9 cellular contexts compared by ENCODE assay signal in genomic region chr3:27454914-27455313, GRCh38. TPM values are rescaled to one million over a fixed set of nuclear protein-coding genes. Genes with fewer than 3 reads are reported as not detected.
A peak's percentile ranks its signal among the peaks of the same experiment; 100 is the strongest.
DNase-seq lines count a peak whose midpoint lies in the region; ATAC-seq and TF ChIP-seq lines count a peak whose summit lies in the region.
"Had no signal": no experiment of that assay in that cellular context is flagged by ENCODE, and none has a peak within 500 bp of the region (broad histone marks: within the 10 kb centered on the region; RNA-seq: fewer than 3 reads in every experiment).

No MANE protein-coding gene starts in this region.

- intact Hi-C loops in activated T-helper 1 cell treated with anti-CD3 and anti-CD28 coated beads, Interleukin-12 subunit alpha, Interleukin-12 subunit beta, Interleukin-2, Interleukin-4 antibody, amounts not matched to agents 30 ng/mL and 10 ng/mL and 1 ng/mL, durations not matched to agents 14 hours and 24 hours and 36 hours (cut with micrococcal nuclease) = loop anchor here (1.0 to 10.0 kb wide), 4 partner anchors 28 to 894 kb away; partner anchors contain the start of genes AZI2 and ZCWPW2
- intact Hi-C loops in posterior cingulate gyrus (cut with DNase I) = no loop called here
- intact Hi-C loops in dorsolateral prefrontal cortex (cut with DNase I) = no loop called here

- H3K27ac ChIP-seq in dorsolateral prefrontal cortex = no peak overlapping the region

- no peaks in the 10 kb centered on the region for H3K9me3 Mint-ChIP-seq in activated T-cell treated with anti-CD3 and anti-CD28 coated beads, Interleukin-2, amount 50 U/mL, for 4 hours
- H3K9me3 Mint-ChIP-seq in activated T-helper 1 cell treated with anti-CD3 and anti-CD28 coated beads, Interleukin-12 subunit alpha, Interleukin-12 subunit beta, Interleukin-2, Interleukin-4 antibody, amounts not matched to agents 30 ng/mL and 10 ng/mL and 1 ng/mL, durations not matched to agents 14 hours and 24 hours and 36 hours = no peaks in the 10 kb centered on the region
- H3K9me3 Mint-ChIP-seq in stimulated activated naive CD8-positive, alpha-beta T cell treated with anti-CD3 and anti-CD28 coated beads, Interleukin-15, amount 100 ng/mL, for 72 hours = no peaks in the 10 kb centered on the region

- no peaks in the 10 kb centered on the region for H3K27me3 Mint-ChIP-seq in activated T-cell treated with anti-CD3 and anti-CD28 coated beads, Interleukin-2, amount 50 U/mL, for 4 hours (ENCODE audit: low read depth)
- H3K27me3 Mint-ChIP-seq in activated T-helper 1 cell treated with anti-CD3 and anti-CD28 coated beads, Interleukin-12 subunit alpha, Interleukin-12 subunit beta, Interleukin-2, Interleukin-4 antibody, amounts not matched to agents 30 ng/mL and 10 ng/mL and 1 ng/mL, durations not matched to agents 14 hours and 24 hours and 36 hours (ENCODE audit: insufficient read depth) = no peaks in the 10 kb centered on the region
- no peaks in the 10 kb centered on the region for H3K27me3 Mint-ChIP-seq in stimulated activated naive CD8-positive, alpha-beta T cell treated with anti-CD3 and anti-CD28 coated beads, Interleukin-15, amount 100 ng/mL, for 72 hours

- H3K4me3 ChIP-seq in dorsolateral prefrontal cortex = no peak overlapping the region

- no peak for TF ChIP-seq CTCF in dorsolateral prefrontal cortex (IDR thresholded peaks at IDR 0.05 in 54 of 56, conservative IDR thresholded peaks at IDR 0.05 in 2 of 56; ENCODE audit: low read depth in 1 of 56, partially characterized antibody in 56 of 56)

- no peak overlapping the region for H3K4me3 Mint-ChIP-seq in activated T-cell treated with anti-CD3 and anti-CD28 coated beads, Interleukin-2, amount 50 U/mL, for 4 hours
- peak overlapping the region; percentile 1 for H3K4me3 Mint-ChIP-seq in activated T-helper 1 cell treated with anti-CD3 and anti-CD28 coated beads, Interleukin-12 subunit alpha, Interleukin-12 subunit beta, Interleukin-2, Interleukin-4 antibody, amounts not matched to agents 30 ng/mL and 10 ng/mL and 1 ng/mL, durations not matched to agents 14 hours and 24 hours and 36 hours
- peak overlapping the region; percentile 48 to 52 for H3K4me3 Mint-ChIP-seq in stimulated activated naive CD8-positive, alpha-beta T cell treated with anti-CD3 and anti-CD28 coated beads, Interleukin-15, amount 100 ng/mL, for 72 hours

- H3K27me3 ChIP-seq in dorsolateral prefrontal cortex = no peaks in the 10 kb centered on the region

- H3K4me1 Mint-ChIP-seq in activated T-cell treated with anti-CD3 and anti-CD28 coated beads, Interleukin-2, amount 50 U/mL, for 4 hours (ENCODE audit: low read depth) = peaks cover 57% of the 10 kb centered on the region
- peaks cover 33% of the 10 kb centered on the region for H3K4me1 Mint-ChIP-seq in activated T-helper 1 cell treated with anti-CD3 and anti-CD28 coated beads, Interleukin-12 subunit alpha, Interleukin-12 subunit beta, Interleukin-2, Interleukin-4 antibody, amounts not matched to agents 30 ng/mL and 10 ng/mL and 1 ng/mL, durations not matched to agents 14 hours and 24 hours and 36 hours (ENCODE audit: low read depth)
- peaks cover 47% of the 10 kb centered on the region for H3K4me1 Mint-ChIP-seq in stimulated activated naive CD8-positive, alpha-beta T cell treated with anti-CD3 and anti-CD28 coated beads, Interleukin-15, amount 100 ng/mL, for 72 hours

- peaks cover 9% of the 10 kb centered on the region for H3K36me3 Mint-ChIP-seq in activated T-cell treated with anti-CD3 and anti-CD28 coated beads, Interleukin-2, amount 50 U/mL, for 4 hours (ENCODE audit: insufficient read depth)
- peaks cover 11% of the 10 kb centered on the region for H3K36me3 Mint-ChIP-seq in activated T-helper 1 cell treated with anti-CD3 and anti-CD28 coated beads, Interleukin-12 subunit alpha, Interleukin-12 subunit beta, Interleukin-2, Interleukin-4 antibody, amounts not matched to agents 30 ng/mL and 10 ng/mL and 1 ng/mL, durations not matched to agents 14 hours and 24 hours and 36 hours (ENCODE audit: low read depth)

- DNase-seq in activated T-cell treated with anti-CD3 and anti-CD28 coated beads, Interleukin-2, amount 50 U/mL, for 4 hours = no peak
- DNase-seq in activated T-cell treated with anti-CD3 and anti-CD28 coated beads, Interleukin-2, amount 50 U/mL, for 1 hour = no peak
- no peak for DNase-seq in activated T-helper 1 cell treated with anti-CD3 and anti-CD28 coated beads, Interleukin-12 subunit alpha, Interleukin-12 subunit beta, Interleukin-2, Interleukin-4 antibody, amounts not matched to agents 30 ng/mL and 10 ng/mL and 1 ng/mL, durations not matched to agents 14 hours and 24 hours and 36 hours (ENCODE audit: low spot score)
- no peak for DNase-seq in stimulated activated naive CD8-positive, alpha-beta T cell treated with anti-CD3 and anti-CD28 coated beads, Interleukin-15, amount 100 ng/mL, for 72 hours
- DNase-seq in occipital lobe (lab: John Stamatoyannopoulos, UW) (no peak), posterior cingulate gyrus (no peak), dorsolateral prefrontal cortex (no peak)
- DNase-seq: NCI-H526 had no signal

- ATAC-seq in activated T-cell treated with anti-CD3 and anti-CD28 coated beads, Interleukin-2, amount 50 U/mL, for 4 hours = peak; percentile 61 to 66
- ATAC-seq in HG02870 (IDR thresholded peaks at IDR 0.05; ENCODE audit: unreplicated experiment) = peak; percentile 68
- ATAC-seq in stimulated activated naive CD8-positive, alpha-beta T cell treated with anti-CD3 and anti-CD28 coated beads, Interleukin-15, amount 100 ng/mL, for 72 hours = peak; percentile 86

- peak overlapping the region; percentile 85 for H3K27ac Mint-ChIP-seq in activated T-helper 1 cell treated with anti-CD3 and anti-CD28 coated beads, Interleukin-12 subunit alpha, Interleukin-12 subunit beta, Interleukin-2, Interleukin-4 antibody, amounts not matched to agents 30 ng/mL and 10 ng/mL and 1 ng/mL, durations not matched to agents 14 hours and 24 hours and 36 hours
- H3K27ac Mint-ChIP-seq in stimulated activated naive CD8-positive, alpha-beta T cell treated with anti-CD3 and anti-CD28 coated beads, Interleukin-15, amount 100 ng/mL, for 72 hours = peak overlapping the region; percentile 10 to 63

RNA-seq across cellular contexts. Expression of gene SLC4A7, which starts 29.3 kb away (rescaled TPM):
- total RNA-seq in activated T-cell treated with anti-CD3 and anti-CD28 coated beads, Interleukin-2, amount 50 U/mL, for 4 hours = 10 to 100 TPM; 31.0 to 35.4 (median 31.9) TPM
- 65.5 and 66.7 TPM in 2 replicates for total RNA-seq in activated T-helper 1 cell treated with anti-CD3 and anti-CD28 coated beads, Interleukin-12 subunit alpha, Interleukin-12 subunit beta, Interleukin-2, Interleukin-4 antibody, amounts not matched to agents 30 ng/mL and 10 ng/mL and 1 ng/mL, durations not matched to agents 14 hours and 24 hours and 36 hours
- total RNA-seq in occipital lobe = 438 TPM
- 10 to 100 TPM; 23.8 to 95.2 (median 65.4) TPM for total RNA-seq in dorsolateral prefrontal cortex
